ENCODE assay signal across 7 cellular contexts in genomic region chr15:41465822-41466421, GRCh38. TPM values are rescaled to one million over a fixed set of nuclear protein-coding genes. Genes with fewer than 3 reads are reported as not detected.
DNase-seq lines count a peak whose midpoint lies in the region; ATAC-seq and TF ChIP-seq lines count a peak whose summit lies in the region.

No MANE protein-coding gene starts in this region.

- no TSS peak for BruUV-seq in OCI-LY7 (replicated peaks; lab: Mats Ljungman, UMichigan)

- H3K36me3 Mint-ChIP-seq in naive thymus-derived CD8-positive, alpha-beta T cell: peaks cover 11 to 86% (median 12%) of the 10 kb centered on the region in 3 donors

- H3K4me2 ChIP-seq in GM23248 (ENCODE audit: unreplicated experiment) (no peak overlapping the region), OCI-LY7 (ENCODE audit: low read length) (no peak overlapping the region)

- H3F3A ChIP-seq in GM23248 (ENCODE audit: insufficient read depth): no peaks in the 10 kb centered on the region

- H3K79me2 ChIP-seq in GM23248 (ENCODE audit: insufficient read depth) (0 out of 2 replicates have a peak, but pooled peaks cover 14% of the 10 kb centered on the region), OCI-LY7 (ENCODE audit: insufficient read depth, low read depth, low read length) (no peaks in the 10 kb centered on the region)

- peaks cover 2 to 15% (median 6%) of the 10 kb centered on the region in 4 donors for H3K4me1 Mint-ChIP-seq in naive thymus-derived CD8-positive, alpha-beta T cell

- POLR2A ChIA-PET in OCI-LY7 (lab: Charles Lee): interaction anchor here (0.6 to 0.8 kb wide), 4 partner anchors 11 to 270 kb away, joined by 3 to 5 read pairs (median 3); no protein-coding TSS in a partner anchor
- POLR2A ChIA-PET in naive thymus-derived CD8-positive, alpha-beta T cell (lab: Charles Lee): interaction anchor here (0.5 to 0.9 kb wide), 2 partner anchors 35 to 86 kb away, joined by 3 to 6 read pairs; no protein-coding TSS in a partner anchor

- no peak overlapping the region for H3K4me3 ChIP-seq in GM23248
- H3K4me3 ChIP-seq in OCI-LY7 (ENCODE audit: low read depth, low read length, poor library complexity, severe bottlenecking): no peak overlapping the region

- no peaks in the 10 kb centered on the region for H3K27me3 Mint-ChIP-seq in naive thymus-derived CD8-positive, alpha-beta T cell

- H3K9me3 Mint-ChIP-seq in naive thymus-derived CD8-positive, alpha-beta T cell: no peaks in the 10 kb centered on the region

- no peaks in the 10 kb centered on the region for H4K20me1 ChIP-seq in GM23248 (ENCODE audit: insufficient read depth)
- H4K20me1 ChIP-seq in OCI-LY7 (ENCODE audit: insufficient read depth, low read length): no peaks in the 10 kb centered on the region

- TF ChIP-seq CTCF in OCI-LY7 (conservative IDR thresholded peaks at IDR 0.05; ENCODE audit: low read length): peak; percentile 99

- no peaks in the 10 kb centered on the region for H3K27me3 ChIP-seq in GM23248 (replicated peaks; ENCODE audit: insufficient read depth)

- H3K4me3 Mint-ChIP-seq in naive thymus-derived CD8-positive, alpha-beta T cell: no peak overlapping the region

- intact Hi-C loops in OCI-LY7 (cut with micrococcal nuclease; ENCODE audit: unreplicated experiment): loop anchor here (5.0 kb wide), 2 partner anchors 41 to 346 kb away; no protein-coding TSS in a partner anchor

- H2AFZ ChIP-seq in GM23248 (no peak overlapping the region), OCI-LY7 (ENCODE audit: low read length) (no peak overlapping the region)

- H3K36me3 ChIP-seq in GM23248 (ENCODE audit: low read depth) (peaks cover 23% of the 10 kb centered on the region), OCI-LY7 (ENCODE audit: insufficient read depth, low read length) (peaks cover 77% of the 10 kb centered on the region)

- 90 to 93% methylated on average over 8 of the region's 8 CpGs for whole genome bisulfite sequencing in GM23248 (ENCODE audit: low coverage in 1 of 2, low lambda C conversion rate in 2 of 2, missing lambda C conversion rate in 2 of 2), 2 experiments

- no peak overlapping the region for H3K9ac ChIP-seq in GM23248

- peak; percentile 53 for DNase-seq in D341Med (ENCODE audit: low spot score)
- peak; percentile 62 for DNase-seq in GM23248
- DNase-seq in OCI-LY7 (ENCODE audit: low spot score): peak; percentile 54
- peak; percentile 84 for DNase-seq in dermis blood vessel endothelial cell
- DNase-seq in naive thymus-derived CD8-positive, alpha-beta T cell: peak in 4 of 10 donors; percentile 15 to 43 (median 38)

- in situ Hi-C loops in GM23248 (cut with MboI): no loop called here

- H3K9me3 ChIP-seq in GM23248 (ENCODE audit: low read depth) (no peaks in the 10 kb centered on the region), OCI-LY7 (ENCODE audit: low read length) (no peaks in the 10 kb centered on the region)

- H3K9me2 ChIP-seq in GM23248 (ENCODE audit: insufficient read depth): no peaks in the 10 kb centered on the region
- no peaks in the 10 kb centered on the region for H3K9me2 ChIP-seq in OCI-LY7 (ENCODE audit: insufficient read depth, low read length)

- H3K27ac ChIP-seq in GM23248: no peak overlapping the region
- no peak overlapping the region for H3K27ac ChIP-seq in OCI-LY7 (ENCODE audit: low read depth, low read length, poor library complexity, severe bottlenecking)

- no peaks in the 10 kb centered on the region for H3K4me1 ChIP-seq in GM23248 (ENCODE audit: insufficient read depth)
- H3K4me1 ChIP-seq in OCI-LY7 (ENCODE audit: insufficient read depth, low read length, poor library complexity, severe bottlenecking): no peaks in the 10 kb centered on the region

- peak overlapping the region in 3 of 10 donors; percentile 68 to 82 (median 80) for H3K27ac Mint-ChIP-seq in naive thymus-derived CD8-positive, alpha-beta T cell

- peak; percentile 50 to 52 for ATAC-seq in naive thymus-derived CD8-positive, alpha-beta T cell
- ATAC-seq in GM18861 (IDR thresholded peaks at IDR 0.05; ENCODE audit: unreplicated experiment): no peak
- ATAC-seq in GM21786 (IDR thresholded peaks at IDR 0.05; ENCODE audit: unreplicated experiment): no peak

- CTCF ChIA-PET in OCI-LY7 (lab: Charles Lee; ENCODE audit: unreplicated experiment): no interaction called here

RNA-seq across cellular contexts. Expression of gene ITPKA, which starts 27.8 kb away (rescaled TPM):
- 0.43 and 7.7 TPM in 2 replicates for total RNA-seq in GM23248 (2014; rRNA removed; shearing (Covaris generic))
- polyA plus RNA-seq in GM23248 (2016; fragmentation: Nextera tagmentation; extraction: Ambion mirVana): 0.14 TPM in 1 of 2 replicates, not detected in the other
- not detected in 2 replicates for total RNA-seq in OCI-LY7 (2014; rRNA removed; shearing (Covaris generic))
- total RNA-seq in OCI-LY7 (2022) (not detected in 2 replicates), dermis blood vessel endothelial cell (0.56 and 0.68 TPM in 2 replicates)
- total RNA-seq in naive thymus-derived CD8-positive, alpha-beta T cell: not detected
- not detected for polyA plus RNA-seq in naive thymus-derived CD8-positive, alpha-beta T cell

RNA-seq across cellular contexts. Expression of gene LTK, which starts 47.7 kb away (rescaled TPM):
- not detected in 2 replicates for total RNA-seq in GM23248 (2014; rRNA removed; shearing (Covaris generic))
- not detected in 2 replicates for polyA plus RNA-seq in GM23248 (2016; fragmentation: Nextera tagmentation; extraction: Ambion mirVana)
- 0.10 and 0.22 TPM in 2 replicates for total RNA-seq in OCI-LY7 (2014; rRNA removed; shearing (Covaris generic))
- 0.11 TPM in 2 replicates for total RNA-seq in OCI-LY7 (2022)
- total RNA-seq in dermis blood vessel endothelial cell: 0.09 TPM in 1 of 2 replicates, not detected in the other
- total RNA-seq in naive thymus-derived CD8-positive, alpha-beta T cell: under 1 TPM; 0.18 to 0.22 TPM
- not detected for polyA plus RNA-seq in naive thymus-derived CD8-positive, alpha-beta T cell

RNA-seq across cellular contexts. Expression of gene RTF1, which starts 49.0 kb away (rescaled TPM):
- 16.3 and 20.5 TPM in 2 replicates for total RNA-seq in GM23248 (2014; rRNA removed; shearing (Covaris generic))
- 58.6 and 61.7 TPM in 2 replicates for polyA plus RNA-seq in GM23248 (2016; fragmentation: Nextera tagmentation; extraction: Ambion mirVana)
- total RNA-seq in OCI-LY7 (2014; rRNA removed; shearing (Covaris generic)): 28.6 and 35.9 TPM in 2 replicates
- total RNA-seq in OCI-LY7 (2022): 46.9 and 59.9 TPM in 2 replicates
- 25.4 and 25.9 TPM in 2 replicates for total RNA-seq in dermis blood vessel endothelial cell
- total RNA-seq in naive thymus-derived CD8-positive, alpha-beta T cell: 10 to 100 TPM; 34.4 to 36.3 TPM
- 10 to 100 TPM; 17.1 to 21.7 (median 19.2) TPM for polyA plus RNA-seq in naive thymus-derived CD8-positive, alpha-beta T cell

Comparison
In these comparisons a context has a peak if more than half of its experiments do, and no peak if none do; other contexts are left out.
1. ATAC-seq: peak in naive thymus-derived CD8-positive, alpha-beta T cell (2 of 2); none in GM18861 (single experiment) and GM21786 (single experiment).